ENCODE assay signal across 24 cellular contexts in genomic region chr14:98594156-98594555, GRCh38.
"Had no signal": no experiment of that assay in that cellular context is flagged by ENCODE, and none has a peak within 500 bp of the region (broad histone marks: within the 10 kb centered on the region; RNA-seq: fewer than 3 reads in every experiment).

No MANE protein-coding gene starts in this region.

- H3K4me1 ChIP-seq: gastroesophageal sphincter, right lobe of liver, thyroid gland, upper lobe of left lung, vagina had no signal

- H3K4me3 Mint-ChIP-seq: activated CD4-positive, alpha-beta T cell treated with anti-CD3 and anti-CD28 coated beads for 36 hours; activated T-cell treated with anti-CD3 and anti-CD28 coated beads, Interleukin-2, amount 50 U/mL, for 4 hours; activated T-helper 17 cell treated with anti-CD3 and anti-CD28 coated beads, Interleukin-2, amount 50 U/mL, for 72 hours; natural killer cell treated with Interleukin-12 subunit alpha and Interleukin-12 subunit beta and Interleukin-15 and Interleukin-18, amount 100 ng/mL, for 72 hours had no signal

- H3K4me3 ChIP-seq: coronary artery, gastroesophageal sphincter, mucosa of descending colon, right lobe of liver, thyroid gland, upper lobe of left lung, vagina had no signal

- H3K27me3 ChIP-seq: brain microvascular endothelial cell, gastroesophageal sphincter, right lobe of liver, thyroid gland, upper lobe of left lung, vagina had no signal

- DNase-seq: activated CD4-positive, alpha-beta T cell treated with anti-CD3 and anti-CD28 coated beads for 36 hours; activated CD4-positive, alpha-beta T cell treated with anti-CD3 and anti-CD28 coated beads, Interleukin-2, amount 50 U/mL, for 48 hours; activated CD4-positive, CD25-positive, alpha-beta regulatory T cell; activated gamma-delta T cell treated with Interleukin-2 at 50 U/mL for 16 hours; activated naive CD4-positive, alpha-beta T cell treated with anti-CD3 and anti-CD28 coated beads, Interleukin-2, amount 50 U/mL, for 16 hours; activated T-cell treated with anti-CD3 and anti-CD28 coated beads, Interleukin-2, amount 50 U/mL, for 4 hours; amniotic stem cell; brain microvascular endothelial cell; effector memory CD4-positive, alpha-beta T cell; erythroblast; kidney; mesenchymal stem cell; mucosa of descending colon; right lobe of liver; stimulated activated CD4-positive, alpha-beta T cell treated with anti-CD3 and anti-CD28 coated beads, Interleukin-2, amount 100 ng/mL, for 48 hours; stimulated activated naive CD8-positive, alpha-beta T cell treated with anti-CD3 and anti-CD28 coated beads, Interleukin-15, Interleukin-2, amounts not matched to agents 100 U/mL and 50 U/mL, for 24 hours; T-helper 2 cell; thyroid gland; upper lobe of left lung had no signal

- H3K36me3 ChIP-seq: brain microvascular endothelial cell, gastroesophageal sphincter, right lobe of liver, thyroid gland, upper lobe of left lung, vagina had no signal

- ATAC-seq: activated CD4-positive, alpha-beta T cell treated with anti-CD3 and anti-CD28 coated beads for 36 hours; activated T-cell treated with anti-CD3 and anti-CD28 coated beads, Interleukin-2, amount 50 U/mL, for 4 hours; activated T-helper 17 cell treated with anti-CD3 and anti-CD28 coated beads, Interleukin-2, amount 50 U/mL, for 72 hours; gastroesophageal sphincter; mucosa of descending colon; natural killer cell treated with Interleukin-12 subunit alpha and Interleukin-12 subunit beta and Interleukin-15 and Interleukin-18, amount 100 ng/mL, for 72 hours; stimulated activated naive CD8-positive, alpha-beta T cell treated with anti-CD3 and anti-CD28 coated beads, Interleukin-15, Interleukin-2, amounts not matched to agents 100 U/mL and 50 U/mL, for 24 hours had no signal

- H3K27me3 Mint-ChIP-seq: activated CD4-positive, alpha-beta T cell treated with anti-CD3 and anti-CD28 coated beads for 36 hours; activated T-helper 17 cell treated with anti-CD3 and anti-CD28 coated beads, Interleukin-2, amount 50 U/mL, for 72 hours had no signal

- H3K27ac ChIP-seq: brain microvascular endothelial cell, coronary artery, gastroesophageal sphincter, right lobe of liver, thyroid gland, upper lobe of left lung, vagina had no signal

- H3K27ac Mint-ChIP-seq: activated CD4-positive, alpha-beta T cell treated with anti-CD3 and anti-CD28 coated beads for 36 hours; activated T-helper 17 cell treated with anti-CD3 and anti-CD28 coated beads, Interleukin-2, amount 50 U/mL, for 72 hours; natural killer cell treated with Interleukin-12 subunit alpha and Interleukin-12 subunit beta and Interleukin-15 and Interleukin-18, amount 100 ng/mL, for 72 hours had no signal

- H3K4me1 Mint-ChIP-seq: activated CD4-positive, alpha-beta T cell treated with anti-CD3 and anti-CD28 coated beads for 36 hours; activated T-helper 17 cell treated with anti-CD3 and anti-CD28 coated beads, Interleukin-2, amount 50 U/mL, for 72 hours had no signal
